ENCODE assay signal across 1 cellular context in the genomic region with DNA sequence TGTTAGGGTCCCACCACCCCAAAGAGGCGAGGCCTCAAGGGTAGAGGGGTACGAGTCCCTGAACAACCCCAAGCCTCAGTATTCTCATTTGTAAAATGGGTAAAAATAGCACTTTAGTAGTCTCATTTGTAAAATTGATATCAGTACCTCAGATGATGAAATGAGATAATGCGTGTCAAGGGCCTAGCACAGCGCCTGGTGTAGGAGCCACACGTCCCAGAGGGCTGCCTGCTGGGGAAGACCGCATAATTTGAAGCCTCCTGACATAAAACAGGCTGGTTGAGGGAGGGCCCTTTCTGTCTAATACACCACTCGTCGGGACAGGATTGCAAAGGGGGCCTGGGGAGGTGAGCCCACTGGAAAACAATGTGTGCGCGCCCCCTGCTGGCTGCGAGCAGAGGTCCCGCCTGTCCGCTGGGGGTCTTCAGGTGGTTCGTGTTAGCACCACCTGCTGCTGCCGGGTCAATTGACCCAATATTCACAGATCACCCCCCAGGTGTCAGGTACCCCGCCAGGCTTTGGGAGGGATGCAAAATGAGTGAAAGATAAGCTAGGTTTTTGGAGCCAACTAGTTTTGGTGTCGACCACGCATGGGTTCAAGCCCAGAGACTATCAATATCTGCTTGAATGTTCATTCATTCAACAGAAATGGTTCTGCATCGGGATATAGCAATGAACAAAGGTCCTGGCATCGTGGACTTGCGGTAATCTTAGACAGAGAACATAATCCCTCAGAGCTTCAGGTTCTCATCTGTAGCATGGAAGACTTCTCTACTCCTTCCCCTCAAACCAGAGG.
TF ChIP-seq lines count a peak whose summit lies in the region.

No MANE protein-coding gene starts in this region.

TF ChIP-seq in HepG2, 621 proteins besides CTCF, POLR2A, EP300 and RAD21 (continued from another document and continues in another):
- TF ChIP-seq, protein P1, sequence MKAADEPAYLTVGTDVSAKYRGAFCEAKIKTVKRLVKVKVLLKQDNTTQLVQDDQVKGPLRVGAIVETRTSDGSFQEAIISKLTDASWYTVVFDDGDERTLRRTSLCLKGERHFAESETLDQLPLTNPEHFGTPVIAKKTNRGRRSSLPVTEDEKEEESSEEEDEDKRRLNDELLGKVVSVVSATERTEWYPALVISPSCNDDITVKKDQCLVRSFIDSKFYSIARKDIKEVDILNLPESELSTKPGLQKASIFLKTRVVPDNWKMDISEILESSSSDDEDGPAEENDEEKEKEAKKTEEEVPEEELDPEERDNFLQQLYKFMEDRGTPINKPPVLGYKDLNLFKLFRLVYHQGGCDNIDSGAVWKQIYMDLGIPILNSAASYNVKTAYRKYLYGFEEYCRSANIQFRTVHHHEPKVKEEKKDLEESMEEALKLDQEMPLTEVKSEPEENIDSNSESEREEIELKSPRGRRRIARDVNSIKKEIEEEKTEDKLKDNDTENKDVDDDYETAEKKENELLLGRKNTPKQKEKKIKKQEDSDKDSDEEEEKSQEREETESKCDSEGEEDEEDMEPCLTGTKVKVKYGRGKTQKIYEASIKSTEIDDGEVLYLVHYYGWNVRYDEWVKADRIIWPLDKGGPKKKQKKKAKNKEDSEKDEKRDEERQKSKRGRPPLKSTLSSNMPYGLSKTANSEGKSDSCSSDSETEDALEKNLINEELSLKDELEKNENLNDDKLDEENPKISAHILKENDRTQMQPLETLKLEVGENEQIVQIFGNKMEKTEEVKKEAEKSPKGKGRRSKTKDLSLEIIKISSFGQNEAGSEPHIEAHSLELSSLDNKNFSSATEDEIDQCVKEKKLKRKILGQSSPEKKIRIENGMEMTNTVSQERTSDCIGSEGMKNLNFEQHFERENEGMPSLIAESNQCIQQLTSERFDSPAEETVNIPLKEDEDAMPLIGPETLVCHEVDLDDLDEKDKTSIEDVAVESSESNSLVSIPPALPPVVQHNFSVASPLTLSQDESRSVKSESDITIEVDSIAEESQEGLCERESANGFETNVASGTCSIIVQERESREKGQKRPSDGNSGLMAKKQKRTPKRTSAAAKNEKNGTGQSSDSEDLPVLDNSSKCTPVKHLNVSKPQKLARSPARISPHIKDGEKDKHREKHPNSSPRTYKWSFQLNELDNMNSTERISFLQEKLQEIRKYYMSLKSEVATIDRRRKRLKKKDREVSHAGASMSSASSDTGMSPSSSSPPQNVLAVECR (CRISPR knock-in tag; IDR thresholded peaks at IDR 0.05; ENCODE audit: borderline replicate concordance) = peak; percentile 26; the same call in 1 of the 2 replicates
- TF ChIP-seq STAG1 (CRISPR knock-in tag; IDR thresholded peaks at IDR 0.05) (peak; percentile 99), ZBTB7B (CRISPR knock-in tag; IDR thresholded peaks at IDR 0.05) (peak; percentile 99), PHF20 (CRISPR knock-in tag; IDR thresholded peaks at IDR 0.05) (no peak), SIN3A (IDR thresholded peaks at IDR 0.05; ENCODE audit: borderline replicate concordance, low read depth, low read length) (no peak), ZNF274 (CRISPR knock-in tag; IDR thresholded peaks at IDR 0.05) (no peak), NR1H2 (CRISPR knock-in tag; IDR thresholded peaks at IDR 0.05; ENCODE audit: borderline replicate concordance, low read depth) (no peak), ZNF333 (CRISPR knock-in tag; IDR thresholded peaks at IDR 0.05; ENCODE audit: borderline replicate concordance) (no peak), FOXP4 (CRISPR knock-in tag; IDR thresholded peaks at IDR 0.05) (peak; percentile 23; the same call in 1 of the 2 replicates), ATF7 (IDR thresholded peaks at IDR 0.05) (no peak), ATF7 (CRISPR knock-in tag; IDR thresholded peaks at IDR 0.05) (no peak), POLR2G (IDR thresholded peaks at IDR 0.05; ENCODE audit: low read depth, low read length) (no peak), FOXM1 (CRISPR knock-in tag; IDR thresholded peaks at IDR 0.05) (no peak), ZNF446 (CRISPR knock-in tag; IDR thresholded peaks at IDR 0.05) (no peak), HCFC1 (IDR thresholded peaks at IDR 0.05; ENCODE audit: low read depth, low read length) (no peak), ZNF576 (CRISPR knock-in tag; IDR thresholded peaks at IDR 0.05) (no peak), MIER3 (CRISPR knock-in tag; IDR thresholded peaks at IDR 0.05; ENCODE audit: borderline replicate concordance) (0 out of 2 replicates have a peak, but pooled peaks have one; percentile 44), TFE3 (CRISPR knock-in tag; IDR thresholded peaks at IDR 0.05) (0 out of 2 replicates have a peak, but pooled peaks have one; percentile 38), IRF2 (CRISPR knock-in tag; IDR thresholded peaks at IDR 0.05) (no peak), ZNF501 (CRISPR knock-in tag; IDR thresholded peaks at IDR 0.05) (peak; percentile 58), SMYD3 (CRISPR knock-in tag; IDR thresholded peaks at IDR 0.05) (no peak), MED1 (CRISPR knock-in tag; IDR thresholded peaks at IDR 0.05) (peak; percentile 26; the same call in 1 of the 2 replicates), RARG (CRISPR knock-in tag; IDR thresholded peaks at IDR 0.05; ENCODE audit: low read depth) (no peak), ZNF432 (CRISPR knock-in tag; IDR thresholded peaks at IDR 0.05; ENCODE audit: borderline replicate concordance) (no peak), REPIN1 (CRISPR knock-in tag; IDR thresholded peaks at IDR 0.05; ENCODE audit: borderline replicate concordance, low read depth) (0 out of 2 replicates have a peak, but pooled peaks have one; percentile 43), ZNF768 (CRISPR knock-in tag; IDR thresholded peaks at IDR 0.05) (peak; percentile 40; the same call in 1 of the 2 replicates), EEA1 (CRISPR knock-in tag; IDR thresholded peaks at IDR 0.05; ENCODE audit: borderline replicate concordance) (no peak), ZBTB7A (CRISPR knock-in tag; IDR thresholded peaks at IDR 0.05) (peak; percentile 91), ZNF7 (CRISPR knock-in tag; IDR thresholded peaks at IDR 0.05) (no peak), RFXAP (CRISPR knock-in tag; IDR thresholded peaks at IDR 0.05; ENCODE audit: borderline replicate concordance) (no peak), THYN1 (CRISPR knock-in tag; IDR thresholded peaks at IDR 0.05; ENCODE audit: borderline replicate concordance, low read depth) (no peak), TBX3 (IDR thresholded peaks at IDR 0.05; ENCODE audit: borderline replicate concordance) (no peak), UBTF (CRISPR knock-in tag; IDR thresholded peaks at IDR 0.05) (peak; percentile 38; the same call in 1 of the 2 replicates), KDM3A (CRISPR knock-in tag; IDR thresholded peaks at IDR 0.05; ENCODE audit: low read depth) (0 out of 2 replicates have a peak, but pooled peaks have one; percentile 62), CC2D1A (CRISPR knock-in tag; IDR thresholded peaks at IDR 0.05) (no peak), NPAS2 (CRISPR knock-in tag; IDR thresholded peaks at IDR 0.05; ENCODE audit: borderline replicate concordance) (no peak), SP4 (CRISPR knock-in tag; IDR thresholded peaks at IDR 0.05) (no peak), NONO (IDR thresholded peaks at IDR 0.05) (no peak), NONO (CRISPR knock-in tag; conservative IDR thresholded peaks at IDR 0.05) (0 out of 2 replicates have a peak, but pooled peaks have one; percentile 22), ZNF18 (CRISPR knock-in tag; IDR thresholded peaks at IDR 0.05; ENCODE audit: insufficient replicate concordance) (no peak), KDM5B (CRISPR knock-in tag; IDR thresholded peaks at IDR 0.05; ENCODE audit: borderline replicate concordance) (peak; percentile 34; the same call in 1 of the 2 replicates)
- TF ChIP-seq, protein P2, sequence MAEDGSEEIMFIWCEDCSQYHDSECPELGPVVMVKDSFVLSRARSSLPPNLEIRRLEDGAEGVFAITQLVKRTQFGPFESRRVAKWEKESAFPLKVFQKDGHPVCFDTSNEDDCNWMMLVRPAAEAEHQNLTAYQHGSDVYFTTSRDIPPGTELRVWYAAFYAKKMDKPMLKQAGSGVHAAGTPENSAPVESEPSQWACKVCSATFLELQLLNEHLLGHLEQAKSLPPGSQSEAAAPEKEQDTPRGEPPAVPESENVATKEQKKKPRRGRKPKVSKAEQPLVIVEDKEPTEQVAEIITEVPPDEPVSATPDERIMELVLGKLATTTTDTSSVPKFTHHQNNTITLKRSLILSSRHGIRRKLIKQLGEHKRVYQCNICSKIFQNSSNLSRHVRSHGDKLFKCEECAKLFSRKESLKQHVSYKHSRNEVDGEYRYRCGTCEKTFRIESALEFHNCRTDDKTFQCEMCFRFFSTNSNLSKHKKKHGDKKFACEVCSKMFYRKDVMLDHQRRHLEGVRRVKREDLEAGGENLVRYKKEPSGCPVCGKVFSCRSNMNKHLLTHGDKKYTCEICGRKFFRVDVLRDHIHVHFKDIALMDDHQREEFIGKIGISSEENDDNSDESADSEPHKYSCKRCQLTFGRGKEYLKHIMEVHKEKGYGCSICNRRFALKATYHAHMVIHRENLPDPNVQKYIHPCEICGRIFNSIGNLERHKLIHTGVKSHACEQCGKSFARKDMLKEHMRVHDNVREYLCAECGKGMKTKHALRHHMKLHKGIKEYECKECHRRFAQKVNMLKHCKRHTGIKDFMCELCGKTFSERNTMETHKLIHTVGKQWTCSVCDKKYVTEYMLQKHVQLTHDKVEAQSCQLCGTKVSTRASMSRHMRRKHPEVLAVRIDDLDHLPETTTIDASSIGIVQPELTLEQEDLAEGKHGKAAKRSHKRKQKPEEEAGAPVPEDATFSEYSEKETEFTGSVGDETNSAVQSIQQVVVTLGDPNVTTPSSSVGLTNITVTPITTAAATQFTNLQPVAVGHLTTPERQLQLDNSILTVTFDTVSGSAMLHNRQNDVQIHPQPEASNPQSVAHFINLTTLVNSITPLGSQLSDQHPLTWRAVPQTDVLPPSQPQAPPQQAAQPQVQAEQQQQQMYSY (CRISPR knock-in tag; IDR thresholded peaks at IDR 0.05) = no peak
- TF ChIP-seq, protein P3, sequence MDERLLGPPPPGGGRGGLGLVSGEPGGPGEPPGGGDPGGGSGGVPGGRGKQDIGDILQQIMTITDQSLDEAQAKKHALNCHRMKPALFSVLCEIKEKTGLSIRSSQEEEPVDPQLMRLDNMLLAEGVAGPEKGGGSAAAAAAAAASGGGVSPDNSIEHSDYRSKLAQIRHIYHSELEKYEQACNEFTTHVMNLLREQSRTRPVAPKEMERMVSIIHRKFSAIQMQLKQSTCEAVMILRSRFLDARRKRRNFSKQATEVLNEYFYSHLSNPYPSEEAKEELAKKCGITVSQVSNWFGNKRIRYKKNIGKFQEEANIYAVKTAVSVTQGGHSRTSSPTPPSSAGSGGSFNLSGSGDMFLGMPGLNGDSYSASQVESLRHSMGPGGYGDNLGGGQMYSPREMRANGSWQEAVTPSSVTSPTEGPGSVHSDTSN (CRISPR knock-in tag; IDR thresholded peaks at IDR 0.05) = no peak
